ENCODE assay signal across 7 cellular contexts in genomic region chr10:99946051-99946450, GRCh38.
DNase-seq lines count a peak whose midpoint lies in the region; ATAC-seq and TF ChIP-seq lines count a peak whose summit lies in the region.
"Not testable (repeated sequence)": the region's sequence is repeated elsewhere in the genome, so short reads cannot be mapped to it uniquely, and the experiment has no call there.

No MANE protein-coding gene starts in this region.

- 92 to 96% methylated on average over 2 of the region's 2 CpGs for WGBS in body of pancreas, 2 donors
- 46 to 58% methylated on average over 2 of the region's 2 CpGs for WGBS in thyroid gland, 2 donors

- peaks cover 27% of the 10 kb centered on the region for H3K36me3 ChIP-seq in SJSA1
- not testable (repeated sequence) for H3K36me3 ChIP-seq in body of pancreas (replicated peaks in 1 of 2; ENCODE audit: insufficient read depth in 1 of 2, low read depth in 2 of 2); thyroid gland

- H3K27me3 Mint-ChIP-seq in osteocyte (ENCODE audit: unreplicated experiment) = not testable (repeated sequence)

- H3K4me3 ChIP-seq in SJSA1; body of pancreas; fibroblast of the aortic adventitia (ENCODE audit: low read depth, low read length); thyroid gland (replicated peaks in 1 of 3): not testable (repeated sequence)

- TF ChIP-seq CTCF in body of pancreas (IDR thresholded peaks at IDR 0.05); fibroblast of the aortic adventitia (IDR thresholded peaks at IDR 0.05; ENCODE audit: insufficient read depth, low read length); osteocyte (IDR thresholded peaks at IDR 0.05); thyroid gland (IDR thresholded peaks at IDR 0.05): not testable (repeated sequence)

- peak overlapping the region; percentile 39 for H3K27ac Mint-ChIP-seq in osteocyte (ENCODE audit: unreplicated experiment)

- not testable (repeated sequence) for H3K9me3 Mint-ChIP-seq in osteocyte (ENCODE audit: unreplicated experiment)

- not testable (repeated sequence) for H3K4me3 Mint-ChIP-seq in osteocyte (ENCODE audit: unreplicated experiment)

- peaks cover 37% of the 10 kb centered on the region for H3K4me1 Mint-ChIP-seq in osteocyte (ENCODE audit: unreplicated experiment)

- H3K27ac ChIP-seq in SJSA1 (peak overlapping the region; percentile 44), body of pancreas (peak overlapping the region; percentile 48 to 82 (median 71)), thyroid gland (peak overlapping the region in 2 of 3 donors; percentile 22 to 37)

- intact Hi-C loops in body of pancreas (cut with DNase I); thyroid gland (cut with DNase I): not testable (repeated sequence)

- H3K9me3 ChIP-seq in SJSA1 (replicated peaks); body of pancreas; thyroid gland: not testable (repeated sequence)

- not testable (repeated sequence) for H3K27me3 ChIP-seq in SJSA1 (replicated peaks); body of pancreas; thyroid gland

- DNase-seq in HCEC 1CT = peak; percentile 76
- peak in 1 of 2 experiments; percentile 54 for DNase-seq in SJSA1 (ENCODE audit: low read depth in 1 of 2, low spot score in 2 of 2)
- DNase-seq in body of pancreas; osteocyte (ENCODE audit: extremely low spot score, unreplicated experiment): not testable (repeated sequence)
- DNase-seq in fibroblast of the aortic adventitia (ENCODE audit: low read depth) = peak; percentile 62
- DNase-seq in kidney tubule cell (ENCODE audit: low spot score) = peak; percentile 57
- peak; percentile 56 to 74 for DNase-seq in thyroid gland

- H3K36me3 Mint-ChIP-seq in osteocyte (ENCODE audit: unreplicated experiment) = peaks cover 20% of the 10 kb centered on the region

- not testable (repeated sequence) for ATAC-seq in body of pancreas

- not testable (repeated sequence) for TF ChIP-seq POLR2A in body of pancreas (IDR thresholded peaks at IDR 0.05); thyroid gland (IDR thresholded peaks at IDR 0.05)

- H3K4me1 ChIP-seq in SJSA1 (replicated peaks) = peaks cover 27% of the 10 kb centered on the region
- peaks cover 25% of the 10 kb centered on the region for H3K4me1 ChIP-seq in body of pancreas
- H3K4me1 ChIP-seq in thyroid gland = peaks cover 17 to 19% of the 10 kb centered on the region in 2 donors
